ENCODE assay signal across 9 cellular contexts in the genomic region with DNA sequence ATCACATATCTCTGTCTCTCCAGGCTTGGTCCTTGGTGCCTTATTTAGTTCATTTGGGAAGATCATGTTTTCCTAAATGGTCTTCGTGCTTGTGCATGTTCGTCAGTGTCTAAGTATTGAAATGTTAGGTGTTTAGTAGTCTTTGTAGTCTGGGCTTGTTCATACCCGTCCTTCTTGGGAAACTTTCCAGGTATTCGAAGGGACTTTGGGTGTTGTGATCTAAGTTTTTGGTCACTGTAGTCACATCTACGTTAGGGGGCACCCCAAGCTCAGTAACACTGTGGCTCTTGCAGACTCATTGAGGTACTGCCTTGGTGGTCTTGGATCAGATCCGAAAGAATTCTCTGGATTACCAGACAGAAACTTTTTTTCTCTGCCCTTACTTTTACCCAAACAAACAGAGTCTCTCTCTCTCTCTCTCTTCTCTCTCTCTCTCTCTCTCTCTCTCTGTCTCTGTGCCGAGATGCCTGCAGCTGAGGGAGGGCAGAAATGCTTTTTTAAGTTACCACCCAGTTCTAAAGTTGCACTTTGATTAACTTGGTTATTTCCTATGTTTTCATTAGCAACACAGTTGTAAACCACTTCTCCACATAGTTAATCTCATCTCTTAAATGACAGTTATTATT.
DNase-seq lines count a peak whose midpoint lies in the region; ATAC-seq and TF ChIP-seq lines count a peak whose summit lies in the region.
"Had no signal": no experiment of that assay in that cellular context is flagged by ENCODE, and none has a peak within 500 bp of the region (broad histone marks: within the 10 kb centered on the region; RNA-seq: fewer than 3 reads in every experiment).

No MANE protein-coding gene starts in this region.

- POLR2A ChIA-PET in A673 (lab: Charles Lee; ENCODE audit: low non-redundant PET): no interaction called here

- H3K9me3 ChIP-seq in A673 (ENCODE audit: low read depth, low read length, poor library complexity, severe bottlenecking): no peaks in the 10 kb centered on the region
- H3K9me3 ChIP-seq: breast epithelium had no signal

- H3K27ac ChIP-seq in A673 (ENCODE audit: low read depth, low read length, poor library complexity, severe bottlenecking): no peak overlapping the region

- H3K4me1 ChIP-seq in A673 (ENCODE audit: insufficient read depth, low read length, poor library complexity, severe bottlenecking): no peaks in the 10 kb centered on the region
- H3K4me1 ChIP-seq: breast epithelium had no signal

- ATAC-seq in sciatic nerve (peak; percentile 81), GM21737 (IDR thresholded peaks at IDR 0.05; ENCODE audit: unreplicated experiment) (no peak)

- peak; percentile 41 for DNase-seq in A673 (ENCODE audit: low spot score)
- DNase-seq in GM04504 (ENCODE audit: low read depth): peak; percentile 12
- peak; percentile 40 for DNase-seq in RPMI7951 (ENCODE audit: low read depth)
- peak; percentile 46 for DNase-seq in fibroblast of mammary gland (ENCODE audit: low read depth)
- no peak for DNase-seq in sciatic nerve (ENCODE audit: low spot score)
- no peak for DNase-seq in foreskin melanocyte
- DNase-seq in NCI-H1417 (lab: John Stamatoyannopoulos, UW): no peak

- BruUV-seq in A673 (replicated peaks; lab: Mats Ljungman, UMichigan): no TSS peak

- H3K4me3 ChIP-seq in A673 (ENCODE audit: low read depth, low read length, poor library complexity, severe bottlenecking) (no peak overlapping the region), fibroblast of mammary gland (ENCODE audit: control insufficient read depth, low read depth, low read length) (no peak overlapping the region)
- H3K4me3 ChIP-seq: breast epithelium had no signal

- CTCF ChIA-PET in A673 (lab: Charles Lee): interaction anchor here (0.7 kb wide), 1 partner anchor 665 kb away, joined by 3 read pairs; no protein-coding TSS in a partner anchor

- TF ChIP-seq CTCF in A673 (conservative IDR thresholded peaks at IDR 0.05; ENCODE audit: low read depth, low read length) (peak; percentile 48), fibroblast of mammary gland (conservative IDR thresholded peaks at IDR 0.05; ENCODE audit: control insufficient read depth, insufficient read depth, low read depth, low read length) (peak; percentile 24)

- no peaks in the 10 kb centered on the region for H3K36me3 ChIP-seq in A673 (ENCODE audit: insufficient read depth, low read length, poor library complexity, severe bottlenecking)
- H3K36me3 ChIP-seq: breast epithelium had no signal

- H3K27me3 ChIP-seq in A673 (replicated peaks; ENCODE audit: insufficient read depth, low read depth, low read length, poor library complexity): no peaks in the 10 kb centered on the region

- intact Hi-C loops in A673 (cut with micrococcal nuclease; ENCODE audit: unreplicated experiment): no loop called here
- intact Hi-C loops in sciatic nerve (cut with DNase I): no loop called here

Comparison
In these comparisons a context has a peak if more than half of its experiments do, and no peak if none do; other contexts are left out.
1. DNase-seq: peak in A673 (single experiment), GM04504 (single experiment), RPMI7951 (single experiment) and fibroblast of mammary gland (single experiment); none in sciatic nerve (single experiment), foreskin melanocyte (single experiment) and NCI-H1417 (0 of 3).